ENCODE assay signal across 8 cellular contexts in genomic region chr1:200979574-200980451, GRCh38. TPM values are rescaled to one million over a fixed set of nuclear protein-coding genes. Genes with fewer than 3 reads are reported as not detected.
DNase-seq lines count a peak whose midpoint lies in the region; ATAC-seq and TF ChIP-seq lines count a peak whose summit lies in the region.

No MANE protein-coding gene starts in this region.

- DNase-seq in NCI-H82 treated with DMSO at 0.1 percent for 48 hours (lab: John Stamatoyannopoulos, UW; ENCODE audit: unreplicated experiment) (peak; percentile 28), foreskin keratinocyte (peak in 1 of 2 donors; percentile 11), NCI-H526 treated with DMSO at 0.1 percent for 48 hours (lab: John Stamatoyannopoulos, UW) (no peak), NCI-H510A treated with DMSO at 0.1 percent for 48 hours (lab: John Stamatoyannopoulos, UW) (no peak)
- DNase-seq in activated CD8-positive, alpha-beta memory T cell treated with anti-CD3 and anti-CD28 coated beads, Interleukin-2, amount 50 U/mL, for 24 hours (ENCODE audit: extremely low read depth): peak; percentile 44
- peak; percentile 73 for DNase-seq in stimulated activated CD4-positive, alpha-beta T cell treated with anti-CD3 and anti-CD28 coated beads, Interleukin-4, amount 100 ng/mL, for 24 hours

- TF ChIP-seq CTCF in 22Rv1 (IDR thresholded peaks at IDR 0.05) (peak; percentile 94), GM12801 (IDR thresholded peaks at IDR 0.05; ENCODE audit: extremely low read depth, insufficient read length) (peak; percentile 51), foreskin keratinocyte (conservative IDR thresholded peaks at IDR 0.05) (peak; percentile 72)

- ATAC-seq in foreskin keratinocyte: peak; percentile 31

- H3K27ac ChIP-seq in 22Rv1 (no peak overlapping the region), foreskin keratinocyte (no peak overlapping the region)

- no peaks in the 10 kb centered on the region for H3K27me3 ChIP-seq in foreskin keratinocyte

- H3K4me1 ChIP-seq in foreskin keratinocyte: no peaks in the 10 kb centered on the region

RNA-seq across cellular contexts. Expression of gene KIF21B, which starts 43.7 kb away (rescaled TPM):
- 0.63 and 1.1 TPM in 2 replicates for total RNA-seq in foreskin keratinocyte
- polyA plus RNA-seq in foreskin keratinocyte: 0.14 and 0.28 TPM in 2 replicates

Comparison
In these comparisons a context has a peak if more than half of its experiments do, and no peak if none do; other contexts are left out.
1. DNase-seq: peak in NCI-H82 treated with DMSO at 0.1 percent for 48 hours (single experiment), activated CD8-positive, alpha-beta memory T cell treated with anti-CD3 and anti-CD28 coated beads, Interleukin-2, amount 50 U/mL, for 24 hours (single experiment) and stimulated activated CD4-positive, alpha-beta T cell treated with anti-CD3 and anti-CD28 coated beads, Interleukin-4, amount 100 ng/mL, for 24 hours (single experiment); none in NCI-H526 treated with DMSO at 0.1 percent for 48 hours (single experiment) and NCI-H510A treated with DMSO at 0.1 percent for 48 hours (single experiment).
2. Peak in every context shown above with its lines, with median percentiles within 50 percentile points of each other: CTCF ChIP-seq.